ENCODE assay signal across 26 cellular contexts in the genomic region with DNA sequence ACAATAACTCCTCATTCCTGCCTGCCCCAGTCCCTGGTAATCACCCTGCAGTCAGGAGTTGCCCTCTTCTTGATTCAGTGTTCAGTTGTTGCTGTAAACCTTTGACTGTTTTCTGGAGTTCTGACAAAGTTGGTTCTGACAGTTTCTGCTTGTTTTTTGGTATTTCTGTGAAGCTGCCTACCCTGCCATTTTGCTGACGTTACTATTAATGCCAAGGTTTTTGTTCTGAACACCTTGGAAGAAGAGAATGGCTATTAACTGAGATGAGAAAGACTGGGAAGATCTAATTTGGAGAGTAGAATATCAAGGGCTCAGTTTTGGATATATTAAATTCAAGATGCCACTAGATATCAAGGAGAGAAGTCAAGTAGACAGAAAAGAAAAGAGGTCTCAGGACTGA.
"Had no signal": no experiment of that assay in that cellular context is flagged by ENCODE, and none has a peak within 500 bp of the region (broad histone marks: within the 10 kb centered on the region; RNA-seq: fewer than 3 reads in every experiment).

No MANE protein-coding gene starts in this region.

- H3K27ac ChIP-seq: colonic mucosa, epithelial cell of prostate, esophagus squamous epithelium, gastrocnemius medialis, heart right ventricle, left lung, lower lobe of right lung had no signal

- H3K4me3 ChIP-seq: colonic mucosa, esophagus squamous epithelium, gastrocnemius medialis, heart right ventricle, left lung, lower lobe of right lung, mucosa of descending colon had no signal

- H3K4me1 ChIP-seq: gastrocnemius medialis had no signal

- H3K36me3 Mint-ChIP-seq: mesothelial cell of epicardium had no signal

- FAIRE-seq: endometrium, islet of Langerhans, keratinocyte had no signal

- H3K4me1 Mint-ChIP-seq: endodermal cell, mesothelial cell of epicardium had no signal

- H3K27ac Mint-ChIP-seq: dendritic cell treated with granulocyte-macrophage colony-stimulating factor and Interleukin-4, amounts not matched to agents 40 ng/mL and 50 ng/mL, for 4 days; effector memory CD8-positive, alpha-beta T cell; endodermal cell; mesothelial cell of epicardium had no signal

- H3K27me3 ChIP-seq: colonic mucosa, gastrocnemius medialis, heart right ventricle had no signal

- DNase-seq: colonic mucosa; cortex of kidney; effector CD8-positive, alpha-beta T cell; effector memory CD8-positive, alpha-beta T cell; endodermal cell; erythroblast; esophagus squamous epithelium; foreskin melanocyte; gastrocnemius medialis; glutamatergic neuron; head of caudate nucleus; heart right ventricle; hippocampal formation; left cardiac atrium; left lung; left ventricle myocardium superior; lower lobe of right lung; mesenchymal stem cell; mucosa of descending colon had no signal

- H3K9me3 Mint-ChIP-seq: dendritic cell treated with granulocyte-macrophage colony-stimulating factor and Interleukin-4, amounts not matched to agents 40 ng/mL and 50 ng/mL, for 4 days; effector memory CD8-positive, alpha-beta T cell; endodermal cell had no signal

- H3K36me3 ChIP-seq: colonic mucosa, esophagus squamous epithelium, gastrocnemius medialis, heart right ventricle, left lung, lower lobe of right lung had no signal

- ATAC-seq: effector memory CD8-positive, alpha-beta T cell; esophagus mucosa; gastrocnemius medialis; heart right ventricle; left cardiac atrium; left lung; left ventricle myocardium superior; lower lobe of right lung; mucosa of descending colon had no signal

- H3K9me3 ChIP-seq: colonic mucosa, esophagus squamous epithelium, gastrocnemius medialis, heart right ventricle, left lung, lower lobe of right lung, mucosa of descending colon had no signal

- H3K4me3 Mint-ChIP-seq: dendritic cell treated with granulocyte-macrophage colony-stimulating factor and Interleukin-4, amounts not matched to agents 40 ng/mL and 50 ng/mL, for 4 days; effector memory CD8-positive, alpha-beta T cell; endodermal cell; mesothelial cell of epicardium had no signal
